Comparison of ENCODE assay signal across 21 cellular contexts in genomic region chr6:155128971-155129370, GRCh38.
A peak's percentile ranks its signal among the peaks of the same experiment; 100 is the strongest.
DNase-seq lines count a peak whose midpoint lies in the region; ATAC-seq lines count a peak whose summit lies in the region.
"Had no signal": no experiment of that assay in that cellular context is flagged by ENCODE, and none has a peak within 500 bp of the region (broad histone marks: within the 10 kb centered on the region; RNA-seq: fewer than 3 reads in every experiment).

No MANE protein-coding gene starts in this region.

- intact Hi-C loops in activated CD4-positive, alpha-beta T cell treated with anti-CD3 and anti-CD28 coated beads, Interleukin-2, amount 10 ng/mL, durations not matched to agents 24 days and 14 days (cut with micrococcal nuclease), result loop anchor here (5.0 kb wide), 1 partner anchor 132 kb away; the partner anchor contains the start of gene TIAM2
- intact Hi-C loops in activated T-helper 2 cell treated with anti-CD3 and anti-CD28 coated beads, Interferon-gamma antibody, Interleukin-2, Interleukin-4, amounts not matched to agents 10 μg/mL and 5 μg/mL and 100 μg/mL, durations not matched to agents 14 hours and 24 hours and 36 hours (cut with micrococcal nuclease), result loop anchor here (5.0 to 10.0 kb wide), 2 partner anchors 132 to 394 kb away; partner anchors contain the start of genes SCAF8 and TIAM2
- intact Hi-C loops in Right ventricle myocardium inferior (cut with DNase I), result no loop called here

- DNase-seq in activated CD4-positive, alpha-beta T cell treated with anti-CD3 and anti-CD28 coated beads, Interleukin-2, amount 10 ng/mL, durations not matched to agents 24 days and 14 days, result no peak
- no peak for DNase-seq in activated CD4-positive, alpha-beta T cell treated with anti-CD3 and anti-CD28 coated beads, Interleukin-2, amount 50 U/mL, for 48 hours
- DNase-seq in activated T-helper 2 cell treated with anti-CD3 and anti-CD28 coated beads, Interferon-gamma antibody, Interleukin-2, Interleukin-4, amounts not matched to agents 10 μg/mL and 5 μg/mL and 100 μg/mL, durations not matched to agents 14 hours and 24 hours and 36 hours (ENCODE audit: low spot score), result no peak
- DNase-seq in fibroblast of peridontal ligament (ENCODE audit: extremely low read depth) (peak; percentile 60), Right ventricle myocardium inferior (ENCODE audit: missing footprints) (no peak), SW480 (ENCODE audit: low spot score) (no peak), NK-92 (lab: John Stamatoyannopoulos, UW; ENCODE audit: unreplicated experiment) (no peak)
- no peak for DNase-seq in activated CD8-positive, alpha-beta memory T cell treated with anti-CD3 and anti-CD28 coated beads, Interleukin-2, amount 50 U/mL, for 48 hours
- DNase-seq: ACHN, DMS53, EL, GF-D8, H7, MG63, NCI-H1417, NCI-H187, NCI-H446 treated with DMSO at 0.1 percent for 48 hours, NCI-H526 treated with DMSO at 0.1 percent for 48 hours, PC-3, SHP77 had no signal

- no peak overlapping the region for H3K4me3 Mint-ChIP-seq in activated CD4-positive, alpha-beta T cell treated with anti-CD3 and anti-CD28 coated beads, Interleukin-2, amount 10 ng/mL, durations not matched to agents 24 days and 14 days
- no peak overlapping the region for H3K4me3 Mint-ChIP-seq in activated T-helper 2 cell treated with anti-CD3 and anti-CD28 coated beads, Interferon-gamma antibody, Interleukin-2, Interleukin-4, amounts not matched to agents 10 μg/mL and 5 μg/mL and 100 μg/mL, durations not matched to agents 14 hours and 24 hours and 36 hours (ENCODE audit: low read depth)

- H3K4me1 Mint-ChIP-seq in activated CD4-positive, alpha-beta T cell treated with anti-CD3 and anti-CD28 coated beads, Interleukin-2, amount 10 ng/mL, durations not matched to agents 24 days and 14 days, result peaks cover 50% of the 10 kb centered on the region
- H3K4me1 Mint-ChIP-seq in activated T-helper 2 cell treated with anti-CD3 and anti-CD28 coated beads, Interferon-gamma antibody, Interleukin-2, Interleukin-4, amounts not matched to agents 10 μg/mL and 5 μg/mL and 100 μg/mL, durations not matched to agents 14 hours and 24 hours and 36 hours (ENCODE audit: low read depth), result peaks cover 47% of the 10 kb centered on the region

- H3K27ac Mint-ChIP-seq in activated CD4-positive, alpha-beta T cell treated with anti-CD3 and anti-CD28 coated beads, Interleukin-2, amount 10 ng/mL, durations not matched to agents 24 days and 14 days, result peak overlapping the region; percentile 96
- peak overlapping the region; percentile 74 for H3K27ac Mint-ChIP-seq in activated T-helper 2 cell treated with anti-CD3 and anti-CD28 coated beads, Interferon-gamma antibody, Interleukin-2, Interleukin-4, amounts not matched to agents 10 μg/mL and 5 μg/mL and 100 μg/mL, durations not matched to agents 14 hours and 24 hours and 36 hours

- H3K27me3 Mint-ChIP-seq in activated CD4-positive, alpha-beta T cell treated with anti-CD3 and anti-CD28 coated beads, Interleukin-2, amount 10 ng/mL, durations not matched to agents 24 days and 14 days, result no peaks in the 10 kb centered on the region
- H3K27me3 Mint-ChIP-seq in activated T-helper 2 cell treated with anti-CD3 and anti-CD28 coated beads, Interferon-gamma antibody, Interleukin-2, Interleukin-4, amounts not matched to agents 10 μg/mL and 5 μg/mL and 100 μg/mL, durations not matched to agents 14 hours and 24 hours and 36 hours (ENCODE audit: low read depth), result no peaks in the 10 kb centered on the region

- H3K9me3 Mint-ChIP-seq in activated CD4-positive, alpha-beta T cell treated with anti-CD3 and anti-CD28 coated beads, Interleukin-2, amount 10 ng/mL, durations not matched to agents 24 days and 14 days, result peaks cover 3% of the 10 kb centered on the region
- no peaks in the 10 kb centered on the region for H3K9me3 Mint-ChIP-seq in activated T-helper 2 cell treated with anti-CD3 and anti-CD28 coated beads, Interferon-gamma antibody, Interleukin-2, Interleukin-4, amounts not matched to agents 10 μg/mL and 5 μg/mL and 100 μg/mL, durations not matched to agents 14 hours and 24 hours and 36 hours

- peaks cover 62% of the 10 kb centered on the region for H3K36me3 Mint-ChIP-seq in activated CD4-positive, alpha-beta T cell treated with anti-CD3 and anti-CD28 coated beads, Interleukin-2, amount 10 ng/mL, durations not matched to agents 24 days and 14 days (ENCODE audit: low read depth)
- peaks cover 64% of the 10 kb centered on the region for H3K36me3 Mint-ChIP-seq in activated T-helper 2 cell treated with anti-CD3 and anti-CD28 coated beads, Interferon-gamma antibody, Interleukin-2, Interleukin-4, amounts not matched to agents 10 μg/mL and 5 μg/mL and 100 μg/mL, durations not matched to agents 14 hours and 24 hours and 36 hours (ENCODE audit: low read depth)

- ATAC-seq in Right ventricle myocardium inferior, result no peak
- ATAC-seq: K562, PC-3 had no signal
